8 cellular contexts compared by ENCODE assay signal in the genomic region with DNA sequence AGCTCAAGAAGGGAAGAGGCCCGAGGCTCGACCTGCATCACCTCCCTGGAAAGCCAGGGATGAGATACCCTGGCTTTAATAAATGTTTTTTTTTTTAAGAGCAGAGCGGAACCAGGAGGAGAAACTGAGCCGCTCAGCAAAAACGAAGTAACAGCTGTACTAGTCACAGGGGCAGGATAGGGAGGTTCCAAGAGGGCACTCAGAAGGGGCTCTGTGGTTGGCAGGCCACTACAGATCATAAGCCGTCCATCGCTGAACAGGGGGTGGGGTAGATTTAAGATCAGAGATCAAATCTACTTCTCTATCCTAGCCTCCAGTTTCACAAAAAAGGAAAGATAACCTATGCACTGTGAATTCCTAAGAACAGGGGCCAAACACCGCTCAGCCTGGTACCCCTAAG. TPM values are rescaled to one million over a fixed set of nuclear protein-coding genes. Genes with fewer than 3 reads are reported as not detected.
DNase-seq lines count a peak whose midpoint lies in the region; ATAC-seq and TF ChIP-seq lines count a peak whose summit lies in the region.

No MANE protein-coding gene starts in this region.

- H3K36me3 ChIP-seq in ES-I3 (ENCODE audit: insufficient read depth, low read length) (peaks cover 25% of the 10 kb centered on the region), PC-9 (ENCODE audit: low read depth) (peaks cover 44% of the 10 kb centered on the region), duodenal mucosa (ENCODE audit: control insufficient read depth in 1 of 2, insufficient read depth in 2 of 2, low read length in 2 of 2) (peaks cover 26 to 37% of the 10 kb centered on the region in 2 donors)

- no peak for DNase-seq in PC-9
- peak; percentile 56 for DNase-seq in myocyte (ENCODE audit: low read depth)
- no peak for DNase-seq in NCI-H526 (lab: John Stamatoyannopoulos, UW)
- no peak for DNase-seq in NCI-H1436 (lab: John Stamatoyannopoulos, UW)

- peaks cover 66% of the 10 kb centered on the region for H3F3A ChIP-seq in PC-9 (ENCODE audit: insufficient read depth, low read depth)

- ATAC-seq in HG02763 (IDR thresholded peaks at IDR 0.05; ENCODE audit: unreplicated experiment) = no peak
- no peak for ATAC-seq in HG02571 (IDR thresholded peaks at IDR 0.05; ENCODE audit: unreplicated experiment)

- POLR2A ChIA-PET in PC-9 (lab: Charles Lee; ENCODE audit: unreplicated experiment) = interaction anchor here (0.7 kb wide), 2 partner anchors 77 to 1489 kb away, joined by 3 to 7 read pairs; no protein-coding TSS in a partner anchor

- TF ChIP-seq CTCF in PC-9 (conservative IDR thresholded peaks at IDR 0.05) = no peak

- BruUV-seq in PC-9 (replicated peaks; lab: Mats Ljungman, UMichigan) = no TSS peak

- H3K4me1 ChIP-seq in ES-I3 (ENCODE audit: insufficient read depth, low read length) (peaks cover 5% of the 10 kb centered on the region; the same call in 1 of the 2 replicates), PC-9 (replicated peaks; ENCODE audit: insufficient read depth) (peaks cover 25% of the 10 kb centered on the region), duodenal mucosa (ENCODE audit: control insufficient read depth in 1 of 2, insufficient read depth in 2 of 2, low read length in 2 of 2) (peaks cover 4 to 16% of the 10 kb centered on the region in 2 donors)

- peak overlapping the region; percentile 96 for H3K9ac ChIP-seq in ES-I3 (ENCODE audit: low read depth, low read length)
- peak overlapping the region; percentile 56 to 82 for H3K9ac ChIP-seq in duodenal mucosa (ENCODE audit: low read depth in 1 of 2, low read length in 2 of 2)

- H3K4me3 ChIP-seq in PC-9 (peak overlapping the region; percentile 90), duodenal mucosa (ENCODE audit: low read depth in 1 of 2, low read length in 2 of 2) (peak overlapping the region; percentile 86 to 87)

- intact Hi-C loops in PC-9 (cut with micrococcal nuclease; ENCODE audit: unreplicated experiment) = loop anchor here (5.0 kb wide), 1 partner anchor 46 kb away; a partner anchor contains a TSS

- H3K79me2 ChIP-seq in PC-9 (ENCODE audit: low read depth) = peaks cover 52% of the 10 kb centered on the region

- H3K9me3 ChIP-seq in ES-I3 (ENCODE audit: control insufficient read depth, insufficient read depth, low read length) = no peaks in the 10 kb centered on the region; the same call in 1 of the 2 replicates
- H3K9me3 ChIP-seq in PC-9 (ENCODE audit: insufficient read depth, low read depth) = no peaks in the 10 kb centered on the region
- no peaks in the 10 kb centered on the region for H3K9me3 ChIP-seq in duodenal mucosa (ENCODE audit: control insufficient read depth in 1 of 2, low read length in 2 of 2)

- CTCF ChIA-PET in PC-9 (lab: Charles Lee) = interaction anchor here (0.6 kb wide), 2 partner anchors 228 to 690 kb away, joined by 3 to 4 read pairs; no protein-coding TSS in a partner anchor

- peak overlapping the region; percentile 84 for H3K4me2 ChIP-seq in PC-9

- peak overlapping the region; percentile 86 for H2AFZ ChIP-seq in PC-9

- H3K27me3 ChIP-seq in PC-9 (ENCODE audit: insufficient read depth, low read depth) (no peaks in the 10 kb centered on the region), duodenal mucosa (ENCODE audit: control insufficient read depth in 1 of 2, insufficient read depth in 2 of 2, low read length in 2 of 2) (no peaks in the 10 kb centered on the region)

- H3K27ac ChIP-seq in PC-9 = peak overlapping the region; percentile 96
- H3K27ac ChIP-seq in duodenal mucosa (ENCODE audit: low read depth, low read length) = peak overlapping the region; percentile 85

- H3K9me2 ChIP-seq in PC-9 (ENCODE audit: insufficient read depth) = no peaks in the 10 kb centered on the region

- peaks cover 40% of the 10 kb centered on the region for H4K20me1 ChIP-seq in PC-9 (ENCODE audit: insufficient read depth)

RNA-seq across cellular contexts. Expression of a gene that starts 0.6 kb away (rescaled TPM):
- total RNA-seq in PC-9 (2021) (270 and 312 TPM in 2 replicates), myocyte (408 and 477 TPM in 2 replicates)
- 168 TPM for polyA plus RNA-seq in myocyte (2012)

RNA-seq across cellular contexts. Expression of a gene that starts 21.5 kb away (rescaled TPM):
- total RNA-seq in PC-9 (2021) = 42.1 and 42.4 TPM in 2 replicates
- 12.2 and 13.8 TPM in 2 replicates for total RNA-seq in myocyte
- polyA plus RNA-seq in myocyte (2012) = 7.0 TPM

RNA-seq across cellular contexts. Expression of a gene that starts 46.9 kb away (rescaled TPM):
- 89.0 and 95.1 TPM in 2 replicates for total RNA-seq in PC-9 (2021)
- total RNA-seq in myocyte = 38.7 and 44.6 TPM in 2 replicates
- polyA plus RNA-seq in myocyte (2012) = 97.4 TPM
